Comparison of ENCODE assay signal across 14 cellular contexts in the genomic region with DNA sequence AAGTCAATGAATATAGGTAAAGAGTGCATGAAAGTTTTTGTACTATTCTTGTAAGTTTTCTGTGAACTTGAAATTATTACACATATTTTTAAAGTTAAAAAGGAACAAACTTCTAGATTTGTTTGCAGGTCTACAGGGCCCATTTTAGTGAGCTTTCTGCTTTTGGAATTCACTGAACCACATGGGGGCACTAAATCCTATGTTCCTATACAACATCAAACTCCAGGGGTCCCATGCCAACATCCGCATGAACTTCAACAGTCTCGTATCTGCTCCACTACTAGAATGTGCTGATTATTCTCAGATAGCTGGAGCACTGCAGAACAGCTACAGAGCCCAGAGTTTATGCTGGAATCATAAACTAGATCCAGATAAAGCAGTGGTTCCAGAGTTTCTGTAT.
DNase-seq lines count a peak whose midpoint lies in the region; TF ChIP-seq lines count a peak whose summit lies in the region.
"Had no signal": no experiment of that assay in that cellular context is flagged by ENCODE, and none has a peak within 500 bp of the region (broad histone marks: within the 10 kb centered on the region; RNA-seq: fewer than 3 reads in every experiment).

No MANE protein-coding gene starts in this region.

- intact Hi-C loops in colonic mucosa (cut with DNase I) = no loop called here
- intact Hi-C loops in head of caudate nucleus (cut with DNase I) = no loop called here
- intact Hi-C loops in CD4-positive, alpha-beta memory T cell (cut with micrococcal nuclease) = no loop called here

- H3K27me3 ChIP-seq in H9 (ENCODE audit: insufficient read depth, low read length) (no peaks in the 10 kb centered on the region), MG63 (no peaks in the 10 kb centered on the region), colonic mucosa (no peaks in the 10 kb centered on the region)
- no peaks in the 10 kb centered on the region for H3K27me3 ChIP-seq in CD4-positive, alpha-beta memory T cell (ENCODE audit: insufficient read depth, low read length)
- H3K27me3 ChIP-seq: left lung, spleen had no signal

- H2BK15ac ChIP-seq in H9 (ENCODE audit: low read depth, low read length) = no peak overlapping the region

- no peak overlapping the region for H3T11ph ChIP-seq in H9 (ENCODE audit: low read length)

- H3K27ac ChIP-seq in H9 (ENCODE audit: insufficient read length, low read depth, low read length) = no peak overlapping the region
- no peak overlapping the region for H3K27ac ChIP-seq in colonic mucosa
- H3K27ac ChIP-seq in CD4-positive, alpha-beta memory T cell (ENCODE audit: low read depth, low read length) = no peak overlapping the region
- H3K27ac ChIP-seq: HL-60, left lung, spleen had no signal

- no peak overlapping the region for H3K4me3 ChIP-seq in MG63
- H3K4me3 ChIP-seq in colonic mucosa = no peak overlapping the region
- no peak overlapping the region for H3K4me3 ChIP-seq in CD4-positive, alpha-beta memory T cell (ENCODE audit: low read length in 2 of 2)
- H3K4me3 ChIP-seq: left lung, spleen had no signal

- H2AK5ac ChIP-seq in H9 (ENCODE audit: insufficient read length, low read length) = no peak overlapping the region

- H4K91ac ChIP-seq in H9 (ENCODE audit: insufficient read length, low read depth, low read length) = no peak overlapping the region

- H3K9me3 ChIP-seq in H9 (ENCODE audit: control insufficient read depth, low read depth, low read length) = no peaks in the 10 kb centered on the region
- H3K9me3 ChIP-seq in MG63 = no peaks in the 10 kb centered on the region
- no peaks in the 10 kb centered on the region for H3K9me3 ChIP-seq in colonic mucosa
- H3K9me3 ChIP-seq in CD4-positive, alpha-beta memory T cell (ENCODE audit: control insufficient read depth in 1 of 2, low read length in 2 of 2) = no peaks in the 10 kb centered on the region

- H3K36me3 Mint-ChIP-seq in H9 (ENCODE audit: insufficient read depth in 1 of 3, low read depth in 3 of 3) (peaks cover 0 to 11% (median 3%) of the 10 kb centered on the region in 3 experiments; a peak in 5 of 7 replicates), chondrocyte (ENCODE audit: low read depth) (peaks cover 3% of the 10 kb centered on the region), nephron (ENCODE audit: low read depth) (no peaks in the 10 kb centered on the region)
- H3K36me3 Mint-ChIP-seq in CD4-positive, alpha-beta memory T cell = no peaks in the 10 kb centered on the region

- H3K14ac ChIP-seq in H9 (ENCODE audit: insufficient read depth, low read length) = no peak overlapping the region

- TF ChIP-seq CTCF in H9 (conservative IDR thresholded peaks at IDR 0.05) (peak; percentile 71), chondrocyte (IDR thresholded peaks at IDR 0.05) (peak; percentile 53), nephron (IDR thresholded peaks at IDR 0.05; ENCODE audit: unreplicated experiment in 3 of 3) (peak; percentile 45 to 56 (median 52)), colonic mucosa (IDR thresholded peaks at IDR 0.05) (no peak)

- POLR2A ChIA-PET in CD4-positive, alpha-beta memory T cell (lab: Charles Lee; ENCODE audit: partially characterized antibody) = no interaction called here

- peaks cover 3 to 12% of the 10 kb centered on the region in 2 experiments; a peak in 4 of 5 replicates for H3K9me3 Mint-ChIP-seq in H9
- peaks cover 21% of the 10 kb centered on the region for H3K9me3 Mint-ChIP-seq in chondrocyte (ENCODE audit: low read depth)
- peaks cover 15% of the 10 kb centered on the region for H3K9me3 Mint-ChIP-seq in nephron
- H3K9me3 Mint-ChIP-seq in CD4-positive, alpha-beta memory T cell = peaks cover 6 to 22% (median 15%) of the 10 kb centered on the region in 8 donors

- H4K20me1 ChIP-seq in H9 (ENCODE audit: control insufficient read depth, insufficient read depth, insufficient read length) = no peaks in the 10 kb centered on the region

- peaks cover 2% of the 10 kb centered on the region; the same call in 1 of the 2 replicates for H3K4me1 ChIP-seq in H9 (ENCODE audit: insufficient read depth, low read length)
- H3K4me1 ChIP-seq in colonic mucosa = no peaks in the 10 kb centered on the region
- no peaks in the 10 kb centered on the region for H3K4me1 ChIP-seq in CD4-positive, alpha-beta memory T cell (ENCODE audit: insufficient read depth, low read length)
- H3K4me1 ChIP-seq: left lung, spleen had no signal

- no peak overlapping the region for H3K4me2 ChIP-seq in H9 (ENCODE audit: insufficient read depth, insufficient read length, low read length)

- DNase-seq in H9 = peak; percentile 56
- peak; percentile 2 for DNase-seq in MG63
- DNase-seq in chondrocyte (ENCODE audit: low spot score) = no peak
- no peak for DNase-seq in colonic mucosa
- DNase-seq in head of caudate nucleus = no peak
- DNase-seq in CD4-positive, alpha-beta memory T cell = no peak
- DNase-seq: activated CD4-positive, CD25-positive, alpha-beta regulatory T cell treated with anti-CD3 and anti-CD28 coated beads, Interleukin-2, amount 50 U/mL, for 72 hours; activated T-cell treated with anti-CD3 and anti-CD28 coated beads for 4 hours; amniotic stem cell; left lung; NCI-H510A; spleen had no signal

- CTCF ChIA-PET in CD4-positive, alpha-beta memory T cell (lab: Charles Lee; ENCODE audit: partially characterized antibody) = no interaction called here

- no peak overlapping the region for H2BK5ac ChIP-seq in H9 (ENCODE audit: insufficient read length, low read length)

- no peaks in the 10 kb centered on the region for H3K79me2 ChIP-seq in H9 (ENCODE audit: insufficient read depth, low read length)

- H2AFZ ChIP-seq in H9 (ENCODE audit: low read length) = no peak overlapping the region

- no peak overlapping the region for H3K23ac ChIP-seq in H9 (ENCODE audit: insufficient read length, low read depth, low read length)

- H3K27ac Mint-ChIP-seq in H9 (no peak overlapping the region), chondrocyte (ENCODE audit: unreplicated experiment) (no peak overlapping the region), nephron (peak overlapping the region in 2 of 3 experiments; percentile 55 to 70)
- no peak overlapping the region for H3K27ac Mint-ChIP-seq in CD4-positive, alpha-beta memory T cell

- H3K9ac ChIP-seq in H9 (ENCODE audit: extremely low read depth, insufficient read length, low read length) (no peak overlapping the region), colonic mucosa (ENCODE audit: low read depth in 2 of 2, low read length in 2 of 2) (no peak overlapping the region)

- no peak overlapping the region for H2BK120ac ChIP-seq in H9 (ENCODE audit: low read depth, low read length, poor library complexity, severe bottlenecking)

- H2BK20ac ChIP-seq in H9 (ENCODE audit: low read depth, low read length, poor library complexity, severe bottlenecking) = no peak overlapping the region

- H3K4me3 Mint-ChIP-seq in H9 = no peak overlapping the region
- H3K4me3 Mint-ChIP-seq in chondrocyte (ENCODE audit: unreplicated experiment) = no peak overlapping the region
- H3K4me3 Mint-ChIP-seq in nephron = no peak overlapping the region
- no peak overlapping the region for H3K4me3 Mint-ChIP-seq in CD4-positive, alpha-beta memory T cell

- no peak overlapping the region for H4K8ac ChIP-seq in H9 (replicated peaks; ENCODE audit: insufficient read length, low read depth, low read length)

- H3K79me1 ChIP-seq in H9 (ENCODE audit: insufficient read depth, low read depth, low read length, poor library complexity, severe bottlenecking) = no peaks in the 10 kb centered on the region

- no peak overlapping the region for H2BK12ac ChIP-seq in H9 (ENCODE audit: insufficient read length, low read depth, low read length)

- H3K36me3 ChIP-seq in MG63 (no peaks in the 10 kb centered on the region), colonic mucosa (no peaks in the 10 kb centered on the region)
- no peaks in the 10 kb centered on the region for H3K36me3 ChIP-seq in CD4-positive, alpha-beta memory T cell (ENCODE audit: insufficient read depth, low read length)
- H3K36me3 ChIP-seq: left lung, spleen had no signal

- H4K5ac ChIP-seq in H9 (ENCODE audit: insufficient read length, low read depth, low read length) = no peak overlapping the region

- H3K56ac ChIP-seq in H9 (ENCODE audit: insufficient read length, low read depth, low read length) = no peak overlapping the region

- no peak overlapping the region for H3K18ac ChIP-seq in H9 (ENCODE audit: insufficient read length, low read depth, low read length)

- H3K4me1 Mint-ChIP-seq in H9 (peaks cover 3 to 7% of the 10 kb centered on the region in 2 experiments; a peak in 3 of 4 replicates), chondrocyte (ENCODE audit: low read depth) (no peaks in the 10 kb centered on the region), nephron (peaks cover 15% of the 10 kb centered on the region)
- no peaks in the 10 kb centered on the region for H3K4me1 Mint-ChIP-seq in CD4-positive, alpha-beta memory T cell

- H3K27me3 Mint-ChIP-seq in H9 (ENCODE audit: low read depth) = peaks cover 4% of the 10 kb centered on the region
- no peaks in the 10 kb centered on the region for H3K27me3 Mint-ChIP-seq in chondrocyte (ENCODE audit: low read depth)
- H3K27me3 Mint-ChIP-seq in nephron (ENCODE audit: low read depth) = no peaks in the 10 kb centered on the region
- no peaks in the 10 kb centered on the region for H3K27me3 Mint-ChIP-seq in CD4-positive, alpha-beta memory T cell

- no peak overlapping the region for H3K4ac ChIP-seq in H9 (ENCODE audit: low read depth, low read length)

- no peaks in the 10 kb centered on the region for H3K23me2 ChIP-seq in H9 (ENCODE audit: insufficient read length, low read depth, low read length, poor library complexity, severe bottlenecking)

- WGBS in H9 (ENCODE audit: extremely low coverage, insufficient read length, low lambda C conversion rate) = no CpG with 5 or more reads among the region's 2 CpGs

Comparison
In these comparisons a context has a peak if more than half of its experiments do, and no peak if none do; other contexts are left out.
1. DNase-seq: peak in H9 (single experiment) and MG63 (single experiment); none in chondrocyte (single experiment), colonic mucosa (single experiment), head of caudate nucleus (0 of 42) and CD4-positive, alpha-beta memory T cell (0 of 5).
2. H3K27ac Mint-ChIP-seq: peak in nephron (2 of 3); none in H9 (0 of 3), chondrocyte (single experiment) and CD4-positive, alpha-beta memory T cell (0 of 7).